In genomic region chr10:89475137-89475536, GRCh38 we compare ENCODE assay signal across 16 cellular contexts.
A peak's percentile ranks its signal among the peaks of the same experiment; 100 is the strongest.
DNase-seq lines count a peak whose midpoint lies in the region; ATAC-seq and TF ChIP-seq lines count a peak whose summit lies in the region.
"Had no signal": no experiment of that assay in that cellular context is flagged by ENCODE, and none has a peak within 500 bp of the region (broad histone marks: within the 10 kb centered on the region; RNA-seq: fewer than 3 reads in every experiment).

No MANE protein-coding gene starts in this region.

- peaks cover 8 to 28% of the 10 kb centered on the region in 2 donors for H3K4me1 ChIP-seq in lung (ENCODE audit: control insufficient read depth in 2 of 2, insufficient read depth in 2 of 2, low read length in 2 of 2)
- peaks cover 0 to 51% (median 39%) of the 10 kb centered on the region in 4 donors for H3K4me1 ChIP-seq in stomach

- ATAC-seq in Right ventricle myocardium superior (ENCODE audit: poor library complexity) = peak; percentile 24
- no peak for ATAC-seq in lung (ENCODE audit: insufficient read depth, low FRiP score)
- ATAC-seq in HG03139 (IDR thresholded peaks at IDR 0.05; ENCODE audit: unreplicated experiment) = no peak
- ATAC-seq: activated naive CD4-positive, alpha-beta T cell treated with anti-CD3 and anti-CD28 coated beads, Interleukin-2, amount 50 U/mL, for 72 hours had no signal

- H3K4me3 ChIP-seq in lung (no peak overlapping the region), stomach (no peak overlapping the region)

- TF ChIP-seq EP300 in stomach (IDR thresholded peaks at IDR 0.05) = no peak

- 47 to 70% methylated on average over 2 of the region's 2 CpGs for WGBS in lung, 2 donors
- 17 to 66% (median 55%) methylated on average over 2 of the region's 2 CpGs for WGBS in stomach, 5 donors

- DNase-seq in NCI-H69 (lab: John Stamatoyannopoulos, UW) (peak; percentile 10), Right ventricle myocardium superior (no peak), lung (ENCODE audit: low spot score) (no peak), stomach (no peak), nucleus accumbens (lab: John Stamatoyannopoulos, UW) (no peak)
- no peak for DNase-seq in stimulated activated naive CD4-positive, alpha-beta T cell treated with Interleukin-2 at 50 U/mL for 16 hours (lab: John Stamatoyannopoulos, UW)
- DNase-seq in activated effector memory CD4-positive, alpha-beta T cell treated with Interleukin-2 at 50 U/mL for 16 hours = no peak
- DNase-seq: activated CD4-positive, alpha-beta T cell treated with anti-CD3 and anti-CD28 coated beads, Interleukin-2, amount 50 U/mL, for 1 hour; activated T-cell treated with anti-CD3 and anti-CD28 coated beads, Interleukin-2, amount 50 U/mL, for 1 hour; effector CD4-positive, alpha-beta T cell; EL; NCI-H187 treated with DMSO at 0.1 percent for 48 hours; NCI-H510A treated with DMSO at 0.1 percent for 48 hours; small intestine had no signal

- intact Hi-C loops in Right ventricle myocardium superior (cut with DNase I) = loop anchor here (5.0 kb wide), 1 partner anchor 43 kb away; no protein-coding TSS in a partner anchor
- intact Hi-C loops in stomach (cut with DNase I; ENCODE audit: low total_unique reads) = no loop called here

- no peak for TF ChIP-seq POLR2A in stomach (IDR thresholded peaks at IDR 0.05)

- H3K9me3 ChIP-seq in lung (ENCODE audit: control insufficient read depth in 2 of 2, insufficient read depth in 1 of 2, low read length in 1 of 2) = no peaks in the 10 kb centered on the region
- H3K9me3 ChIP-seq in stomach = no peaks in the 10 kb centered on the region

- H3K36me3 ChIP-seq in lung (ENCODE audit: control insufficient read depth in 2 of 2, insufficient read depth in 2 of 2, low read length in 2 of 2) (no peaks in the 10 kb centered on the region), stomach (no peaks in the 10 kb centered on the region)

- no peaks in the 10 kb centered on the region for H3K27me3 ChIP-seq in lung (ENCODE audit: control insufficient read depth, insufficient read depth)
- H3K27me3 ChIP-seq in stomach = no peaks in the 10 kb centered on the region

- H3K27ac ChIP-seq in lung (ENCODE audit: low read depth in 1 of 2, low read length in 1 of 2) = peak overlapping the region; percentile 46 to 94
- peak overlapping the region in 4 of 5 donors; percentile 49 to 84 (median 58) for H3K27ac ChIP-seq in stomach

- TF ChIP-seq CTCF in lung (IDR thresholded peaks at IDR 0.05; ENCODE audit: control extremely low read depth, extremely low read depth) (no peak), stomach (IDR thresholded peaks at IDR 0.05) (no peak)
